ENCODE assay signal across 17 cellular contexts in genomic region chr3:86814918-86815655, GRCh38.
DNase-seq lines count a peak whose midpoint lies in the region; ATAC-seq and TF ChIP-seq lines count a peak whose summit lies in the region.
"Had no signal": no experiment of that assay in that cellular context is flagged by ENCODE, and none has a peak within 500 bp of the region (broad histone marks: within the 10 kb centered on the region; RNA-seq: fewer than 3 reads in every experiment).

No MANE protein-coding gene starts in this region.

- no peak for TF ChIP-seq CTCF in H9 (conservative IDR thresholded peaks at IDR 0.05)

- H3T11ph ChIP-seq in H9 (ENCODE audit: low read length) = no peak overlapping the region

- H2BK5ac ChIP-seq in H9 (ENCODE audit: insufficient read length, low read length) = no peak overlapping the region

- no peaks in the 10 kb centered on the region for H3K23me2 ChIP-seq in H9 (ENCODE audit: insufficient read length, low read depth, low read length, poor library complexity, severe bottlenecking)

- no CpG with 5 or more reads among the region's 4 CpGs for WGBS in H9 (ENCODE audit: extremely low coverage, insufficient read length, low lambda C conversion rate)

- no peak overlapping the region for H3K14ac ChIP-seq in H9 (ENCODE audit: insufficient read depth, low read length)

- H4K91ac ChIP-seq in H9 (ENCODE audit: insufficient read length, low read depth, low read length) = no peak overlapping the region

- no peaks in the 10 kb centered on the region for H4K20me1 ChIP-seq in H9 (ENCODE audit: control insufficient read depth, insufficient read depth, insufficient read length)

- H3K4me1 Mint-ChIP-seq in H9 = peaks cover 27 to 29% of the 10 kb centered on the region in 2 experiments
- no peaks in the 10 kb centered on the region for H3K4me1 Mint-ChIP-seq in activated T-helper 1 cell treated with anti-CD3 and anti-CD28 coated beads, Interleukin-12 subunit alpha, Interleukin-12 subunit beta, Interleukin-2, Interleukin-4 antibody, amounts not matched to agents 30 ng/mL and 10 ng/mL and 1 ng/mL, durations not matched to agents 14 hours and 24 hours and 36 hours (ENCODE audit: low read depth)
- H3K4me1 Mint-ChIP-seq: activated CD4-positive, alpha-beta T cell treated with anti-CD3 and anti-CD28 coated beads for 36 hours; CD4-positive, CD25-positive, alpha-beta regulatory T cell had no signal

- H3K27me3 Mint-ChIP-seq in H9 (ENCODE audit: low read depth) = no peaks in the 10 kb centered on the region
- no peaks in the 10 kb centered on the region for H3K27me3 Mint-ChIP-seq in activated T-helper 1 cell treated with anti-CD3 and anti-CD28 coated beads, Interleukin-12 subunit alpha, Interleukin-12 subunit beta, Interleukin-2, Interleukin-4 antibody, amounts not matched to agents 30 ng/mL and 10 ng/mL and 1 ng/mL, durations not matched to agents 14 hours and 24 hours and 36 hours (ENCODE audit: insufficient read depth)
- H3K27me3 Mint-ChIP-seq: activated CD4-positive, alpha-beta T cell treated with anti-CD3 and anti-CD28 coated beads for 36 hours; CD4-positive, CD25-positive, alpha-beta regulatory T cell had no signal

- peak overlapping the region in 1 of 2 experiments; percentile 6; a peak in 1 of 5 replicates for H3K4me3 Mint-ChIP-seq in H9
- no peak overlapping the region for H3K4me3 Mint-ChIP-seq in activated T-helper 1 cell treated with anti-CD3 and anti-CD28 coated beads, Interleukin-12 subunit alpha, Interleukin-12 subunit beta, Interleukin-2, Interleukin-4 antibody, amounts not matched to agents 30 ng/mL and 10 ng/mL and 1 ng/mL, durations not matched to agents 14 hours and 24 hours and 36 hours
- H3K4me3 Mint-ChIP-seq: activated CD4-positive, alpha-beta T cell treated with anti-CD3 and anti-CD28 coated beads for 36 hours; CD4-positive, CD25-positive, alpha-beta regulatory T cell; T-helper 1 cell treated with Interleukin-12 subunit alpha and Interleukin-12 subunit beta and Interleukin-4 antibody, amounts not matched to agents 30 μg/mL and 1 μg/mL, for 36 hours had no signal

- H3K9me3 ChIP-seq in H9 (ENCODE audit: control insufficient read depth, low read depth, low read length) (no peaks in the 10 kb centered on the region), adipocyte (ENCODE audit: control insufficient read depth, low read length) (no peaks in the 10 kb centered on the region)

- H3K56ac ChIP-seq in H9 (ENCODE audit: insufficient read length, low read depth, low read length) = no peak overlapping the region

- no peak overlapping the region for H2BK12ac ChIP-seq in H9 (ENCODE audit: insufficient read length, low read depth, low read length)

- ATAC-seq in HG02981 (IDR thresholded peaks at IDR 0.05; ENCODE audit: unreplicated experiment) = no peak
- ATAC-seq: activated CD4-positive, alpha-beta T cell treated with anti-CD3 and anti-CD28 coated beads for 36 hours had no signal

- H3K23ac ChIP-seq in H9 (ENCODE audit: insufficient read length, low read depth, low read length) = no peak overlapping the region

- intact Hi-C loops in activated T-helper 1 cell treated with anti-CD3 and anti-CD28 coated beads, Interleukin-12 subunit alpha, Interleukin-12 subunit beta, Interleukin-2, Interleukin-4 antibody, amounts not matched to agents 30 ng/mL and 10 ng/mL and 1 ng/mL, durations not matched to agents 14 hours and 24 hours and 36 hours (cut with micrococcal nuclease) = no loop called here

- H2BK15ac ChIP-seq in H9 (ENCODE audit: low read depth, low read length) = no peak overlapping the region

- no peak overlapping the region for H4K8ac ChIP-seq in H9 (replicated peaks; ENCODE audit: insufficient read length, low read depth, low read length)

- no peaks in the 10 kb centered on the region for H3K79me2 ChIP-seq in H9 (ENCODE audit: insufficient read depth, low read length)

- H3K4me3 ChIP-seq in adipocyte (ENCODE audit: low read length) (no peak overlapping the region), skeletal muscle cell (ENCODE audit: low read depth, low read length) (no peak overlapping the region)

- H2BK20ac ChIP-seq in H9 (ENCODE audit: low read depth, low read length, poor library complexity, severe bottlenecking) = no peak overlapping the region

- no peaks in the 10 kb centered on the region for H3K36me3 ChIP-seq in adipocyte (ENCODE audit: control insufficient read depth, insufficient read depth, low read length, severe bottlenecking)

- H2AFZ ChIP-seq in H9 (ENCODE audit: low read length) = no peak overlapping the region

- H3K36me3 Mint-ChIP-seq in H9 (ENCODE audit: insufficient read depth in 1 of 3, low read depth in 3 of 3) = no peaks in the 10 kb centered on the region; a peak in 1 of 7 replicates
- H3K36me3 Mint-ChIP-seq in activated T-helper 1 cell treated with anti-CD3 and anti-CD28 coated beads, Interleukin-12 subunit alpha, Interleukin-12 subunit beta, Interleukin-2, Interleukin-4 antibody, amounts not matched to agents 30 ng/mL and 10 ng/mL and 1 ng/mL, durations not matched to agents 14 hours and 24 hours and 36 hours (ENCODE audit: low read depth) = no peaks in the 10 kb centered on the region
- H3K36me3 Mint-ChIP-seq: CD4-positive, CD25-positive, alpha-beta regulatory T cell had no signal

- DNase-seq in H9 (peak; percentile 36), adipocyte (ENCODE audit: low read depth) (peak; percentile 59), iPS DF 19.7 (ENCODE audit: low read depth, low spot score) (peak; percentile 50), skeletal muscle cell (ENCODE audit: low read depth) (peak; percentile 39), NCI-H187 treated with DMSO at 0.1 percent for 48 hours (lab: John Stamatoyannopoulos, UW) (no peak), activated gamma-delta T cell treated with Interleukin-2 at 50 U/mL for 16 hours (no peak)
- DNase-seq in activated T-helper 1 cell treated with anti-CD3 and anti-CD28 coated beads, Interleukin-12 subunit alpha, Interleukin-12 subunit beta, Interleukin-2, Interleukin-4 antibody, amounts not matched to agents 30 ng/mL and 10 ng/mL and 1 ng/mL, durations not matched to agents 14 hours and 24 hours and 36 hours (ENCODE audit: low spot score) = no peak
- DNase-seq: activated CD4-positive, alpha-beta T cell treated with anti-CD3 and anti-CD28 coated beads for 36 hours; activated T-cell treated with anti-CD3 and anti-CD28 coated beads, Interleukin-2, amount 50 U/mL, for 1 hour; CD4-positive, CD25-positive, alpha-beta regulatory T cell; dermis blood vessel endothelial cell; MV-4-11; NCI-H446; stimulated activated CD4-positive, alpha-beta T cell treated with anti-CD3 and anti-CD28 coated beads, Interleukin-4, amount 100 ng/mL, for 4 hours; stimulated activated naive CD4-positive, alpha-beta T cell had no signal

- no peaks in the 10 kb centered on the region for H3K9me3 Mint-ChIP-seq in H9
- no peaks in the 10 kb centered on the region for H3K9me3 Mint-ChIP-seq in activated T-helper 1 cell treated with anti-CD3 and anti-CD28 coated beads, Interleukin-12 subunit alpha, Interleukin-12 subunit beta, Interleukin-2, Interleukin-4 antibody, amounts not matched to agents 30 ng/mL and 10 ng/mL and 1 ng/mL, durations not matched to agents 14 hours and 24 hours and 36 hours
- H3K9me3 Mint-ChIP-seq: T-helper 1 cell treated with Interleukin-12 subunit alpha and Interleukin-12 subunit beta and Interleukin-4 antibody, amounts not matched to agents 30 μg/mL and 1 μg/mL, for 36 hours had no signal

- peak overlapping the region; percentile 45 for H3K4me2 ChIP-seq in H9 (ENCODE audit: insufficient read depth, insufficient read length, low read length)

- H3K79me1 ChIP-seq in H9 (ENCODE audit: insufficient read depth, low read depth, low read length, poor library complexity, severe bottlenecking) = no peaks in the 10 kb centered on the region

- H3K4me1 ChIP-seq in H9 (ENCODE audit: insufficient read depth, low read length) = peaks cover 5% of the 10 kb centered on the region; the same call in 1 of the 2 replicates
- peaks cover 15% of the 10 kb centered on the region for H3K4me1 ChIP-seq in adipocyte (ENCODE audit: control insufficient read depth, insufficient read depth, low read length)

- H3K9ac ChIP-seq in H9 (ENCODE audit: extremely low read depth, insufficient read length, low read length) = no peak overlapping the region
- H3K9ac ChIP-seq in adipocyte (ENCODE audit: low read length) = no peak overlapping the region

- no peak overlapping the region for H2BK120ac ChIP-seq in H9 (ENCODE audit: low read depth, low read length, poor library complexity, severe bottlenecking)

- peak overlapping the region; percentile 81 for H3K27ac ChIP-seq in H9 (ENCODE audit: insufficient read length, low read depth, low read length)

- no peak overlapping the region for H2AK5ac ChIP-seq in H9 (ENCODE audit: insufficient read length, low read length)

- no peak overlapping the region for H3K18ac ChIP-seq in H9 (ENCODE audit: insufficient read length, low read depth, low read length)

- H3K4ac ChIP-seq in H9 (ENCODE audit: low read depth, low read length) = no peak overlapping the region

- no peak overlapping the region for H4K5ac ChIP-seq in H9 (ENCODE audit: insufficient read length, low read depth, low read length)

- H3K27ac Mint-ChIP-seq in H9 = peak overlapping the region; percentile 63 to 93 (median 71); a peak in 6 of 7 replicates
- H3K27ac Mint-ChIP-seq in activated T-helper 1 cell treated with anti-CD3 and anti-CD28 coated beads, Interleukin-12 subunit alpha, Interleukin-12 subunit beta, Interleukin-2, Interleukin-4 antibody, amounts not matched to agents 30 ng/mL and 10 ng/mL and 1 ng/mL, durations not matched to agents 14 hours and 24 hours and 36 hours = no peak overlapping the region
- H3K27ac Mint-ChIP-seq: activated CD4-positive, alpha-beta T cell treated with anti-CD3 and anti-CD28 coated beads for 36 hours; CD4-positive, CD25-positive, alpha-beta regulatory T cell; T-helper 1 cell treated with Interleukin-12 subunit alpha and Interleukin-12 subunit beta and Interleukin-4 antibody, amounts not matched to agents 30 μg/mL and 1 μg/mL, for 36 hours had no signal

- no peaks in the 10 kb centered on the region for H3K27me3 ChIP-seq in H9 (ENCODE audit: insufficient read depth, low read length)
- no peaks in the 10 kb centered on the region for H3K27me3 ChIP-seq in adipocyte (replicated peaks; ENCODE audit: control insufficient read depth, insufficient read depth, low read length)

Comparison
In these comparisons a context has a peak if more than half of its experiments do, and no peak if none do; other contexts are left out.
1. DNase-seq: peak in H9 (single experiment), adipocyte (single experiment), iPS DF 19.7 (single experiment) and skeletal muscle cell (single experiment); none in NCI-H187 treated with DMSO at 0.1 percent for 48 hours (single experiment), activated T-helper 1 cell treated with anti-CD3 and anti-CD28 coated beads, Interleukin-12 subunit alpha, Interleukin-12 subunit beta, Interleukin-2, Interleukin-4 antibody, amounts not matched to agents 30 ng/mL and 10 ng/mL and 1 ng/mL, durations not matched to agents 14 hours and 24 hours and 36 hours (single experiment) and activated gamma-delta T cell treated with Interleukin-2 at 50 U/mL for 16 hours (single experiment).